In the genomic region with DNA sequence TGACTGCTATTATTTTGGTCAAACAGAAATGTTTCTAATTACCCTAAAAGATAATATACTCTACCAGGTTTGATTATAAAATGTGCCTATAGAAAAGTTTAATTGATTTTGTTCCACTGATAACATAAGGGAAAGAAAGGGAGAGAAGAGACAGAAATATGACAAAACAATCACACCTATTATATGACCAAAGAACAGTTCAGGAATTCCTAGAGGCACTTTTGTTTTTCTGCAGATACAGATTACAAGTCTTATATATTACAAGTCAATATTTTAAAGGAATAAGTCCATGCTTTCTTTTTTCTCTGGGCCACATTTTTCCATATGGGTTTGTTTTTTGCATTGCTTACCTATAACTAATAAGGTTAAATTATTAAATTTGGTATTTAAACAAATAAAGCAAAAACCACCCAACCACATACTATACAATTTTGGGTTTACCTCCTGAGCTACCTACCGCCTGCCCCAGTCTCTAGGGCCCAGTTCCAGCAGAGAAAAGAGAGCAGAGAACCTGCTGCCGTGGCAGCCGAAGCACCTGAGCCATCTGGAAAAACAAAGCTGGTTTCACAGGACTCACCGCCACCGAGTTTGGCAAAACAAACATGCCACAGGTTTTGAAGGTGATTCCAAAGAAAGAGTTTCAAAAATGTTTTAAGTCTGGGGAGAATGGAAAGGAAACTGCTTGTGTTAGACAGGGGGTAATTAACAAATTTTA, we compare ENCODE assay signal across 15 cellular contexts.
DNase-seq lines count a peak whose midpoint lies in the region; ATAC-seq and TF ChIP-seq lines count a peak whose summit lies in the region.
"Had no signal": no experiment of that assay in that cellular context is flagged by ENCODE, and none has a peak within 500 bp of the region (broad histone marks: within the 10 kb centered on the region; RNA-seq: fewer than 3 reads in every experiment).

No MANE protein-coding gene starts in this region.

- no TSS peak for BruUV-seq in Calu3 (replicated peaks; lab: Mats Ljungman, UMichigan)

- H3K27ac Mint-ChIP-seq in Calu3 (ENCODE audit: unreplicated experiment) (peak overlapping the region; percentile 39), memory B cell (peak overlapping the region; percentile 48)
- H3K27ac Mint-ChIP-seq: activated T-helper 17 cell treated with anti-CD3 and anti-CD28 coated beads, Interleukin-2, amount 50 U/mL, for 72 hours; HFFc6; type B pancreatic cell had no signal

- DNase-seq in Calu3: peak; percentile 2
- DNase-seq in NCI-H2107 treated with DMSO at 0.1 percent for 48 hours (lab: John Stamatoyannopoulos, UW; ENCODE audit: unreplicated experiment): peak; percentile 86
- DNase-seq in cerebellar cortex (ENCODE audit: low spot score): peak; percentile 81
- no peak for DNase-seq in memory B cell (ENCODE audit: low spot score in 2 of 2)
- DNase-seq in stimulated activated naive CD4-positive, alpha-beta T cell (lab: John Stamatoyannopoulos, UW): no peak
- DNase-seq in GF-D8 (lab: John Stamatoyannopoulos, UW): no peak
- DNase-seq: GDM1; HFFc6; immature natural killer cell; stimulated activated CD4-positive, alpha-beta T cell treated with anti-CD3 and anti-CD28 coated beads, Interleukin-4, amount 100 ng/mL, for 4 hours had no signal

- intact Hi-C loops in Calu3 (cut with micrococcal nuclease; ENCODE audit: unreplicated experiment): no loop called here

- no peaks in the 10 kb centered on the region for H3K27me3 Mint-ChIP-seq in Calu3 (ENCODE audit: unreplicated experiment)
- H3K27me3 Mint-ChIP-seq in memory B cell: no peaks in the 10 kb centered on the region
- H3K27me3 Mint-ChIP-seq: activated T-helper 17 cell treated with anti-CD3 and anti-CD28 coated beads, Interleukin-2, amount 50 U/mL, for 72 hours; type B pancreatic cell had no signal

- no peak for ATAC-seq in memory B cell (ENCODE audit: low read depth)
- no peak for ATAC-seq in GM21423 (IDR thresholded peaks at IDR 0.05; ENCODE audit: unreplicated experiment)
- no peak for ATAC-seq in GM18873 (IDR thresholded peaks at IDR 0.05; ENCODE audit: low FRiP score, unreplicated experiment)
- ATAC-seq: activated T-helper 17 cell treated with anti-CD3 and anti-CD28 coated beads, Interleukin-2, amount 50 U/mL, for 72 hours; SK-N-SH treated with all-trans-retinoic acid at 6 μM for 48 hours had no signal

- no peak for TF ChIP-seq CTCF in Calu3 (IDR thresholded peaks at IDR 0.05; ENCODE audit: unreplicated experiment)

- H3K4me1 Mint-ChIP-seq in Calu3 (ENCODE audit: low read depth, unreplicated experiment) (peaks cover 14% of the 10 kb centered on the region), memory B cell (peaks cover 2% of the 10 kb centered on the region)
- H3K4me1 Mint-ChIP-seq: activated T-helper 17 cell treated with anti-CD3 and anti-CD28 coated beads, Interleukin-2, amount 50 U/mL, for 72 hours had no signal

- H3K36me3 Mint-ChIP-seq in Calu3 (ENCODE audit: insufficient read depth, unreplicated experiment): no peaks in the 10 kb centered on the region
- peaks cover 17% of the 10 kb centered on the region for H3K36me3 Mint-ChIP-seq in memory B cell
- H3K36me3 Mint-ChIP-seq: type B pancreatic cell had no signal

- CTCF ChIA-PET in Calu3 (lab: Charles Lee): no interaction called here

- H3K9me3 Mint-ChIP-seq in Calu3 (ENCODE audit: low read depth, unreplicated experiment) (no peaks in the 10 kb centered on the region), memory B cell (no peaks in the 10 kb centered on the region)
- H3K9me3 Mint-ChIP-seq: activated T-helper 17 cell treated with anti-CD3 and anti-CD28 coated beads, Interleukin-2, amount 50 U/mL, for 72 hours; HFFc6; immature natural killer cell; type B pancreatic cell had no signal

- peak overlapping the region; percentile 59 for H3K4me3 Mint-ChIP-seq in Calu3 (ENCODE audit: low read depth, unreplicated experiment)
- no peak overlapping the region for H3K4me3 Mint-ChIP-seq in memory B cell
- H3K4me3 Mint-ChIP-seq: activated T-helper 17 cell treated with anti-CD3 and anti-CD28 coated beads, Interleukin-2, amount 50 U/mL, for 72 hours; HFFc6; immature natural killer cell; type B pancreatic cell had no signal

Comparison
In these comparisons a context has a peak if more than half of its experiments do, and no peak if none do; other contexts are left out.
1. DNase-seq: peak in Calu3 (single experiment), NCI-H2107 treated with DMSO at 0.1 percent for 48 hours (single experiment) and cerebellar cortex (single experiment); none in memory B cell (0 of 2), stimulated activated naive CD4-positive, alpha-beta T cell (0 of 6) and GF-D8 (single experiment).